ENCODE assay signal across 18 cellular contexts in the genomic region with DNA sequence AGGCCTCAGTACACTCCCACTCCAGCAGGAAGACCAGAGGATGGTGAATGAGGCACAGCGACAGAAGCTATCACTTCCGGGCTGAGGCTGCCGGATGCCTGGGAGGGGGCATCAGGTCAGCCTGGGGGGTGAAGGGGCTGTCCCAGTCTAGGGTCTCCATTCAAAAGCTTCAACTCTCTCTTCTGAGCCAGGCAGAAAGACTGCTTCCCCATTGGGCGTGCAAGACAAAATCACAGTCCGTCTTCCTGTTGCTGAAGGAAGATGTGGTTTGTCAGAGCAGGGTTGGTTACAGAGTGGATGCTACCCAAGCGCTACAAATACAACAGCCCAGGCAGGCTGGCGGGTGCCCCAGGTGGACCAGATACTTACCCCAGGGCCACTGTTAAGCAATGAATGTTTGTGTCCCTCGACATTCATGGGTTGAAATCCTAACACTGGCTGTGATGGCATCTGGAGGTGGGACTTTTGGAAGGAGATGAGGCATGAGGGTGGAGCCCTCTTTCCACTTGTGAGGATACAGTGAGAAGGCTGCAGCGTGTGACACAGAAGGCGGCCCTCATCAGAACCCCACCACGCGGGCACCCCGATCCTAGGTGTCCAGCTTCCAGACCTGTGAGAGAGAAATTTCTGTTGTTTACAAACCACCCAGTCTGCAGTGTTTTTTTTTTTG. TPM values are rescaled to one million over a fixed set of nuclear protein-coding genes. Genes with fewer than 3 reads are reported as not detected.
DNase-seq lines count a peak whose midpoint lies in the region; ATAC-seq, FAIRE-seq and TF ChIP-seq lines count a peak whose summit lies in the region.
"Had no signal": no experiment of that assay in that cellular context is flagged by ENCODE, and none has a peak within 500 bp of the region (broad histone marks: within the 10 kb centered on the region; RNA-seq: fewer than 3 reads in every experiment).

No MANE protein-coding gene starts in this region.

- CTCF ChIA-PET in T-cell (lab: Charles Lee), result interaction anchor here in 1 of 2 donors (0.6 to 0.7 kb wide), 2 partner anchors 77 to 100 kb away, joined by 3 to 4 read pairs; no protein-coding TSS in a partner anchor
- CTCF ChIA-PET in GM12878 (lab: Yijun Ruan, JAX), result no interaction called here

- no peak overlapping the region; the same call in 1 of the 2 replicates for H3K9ac ChIP-seq in GM12878 (ENCODE audit: control insufficient read depth, insufficient read depth, low read length)

- H3K4me3 ChIP-seq in GM12878 (no peak overlapping the region), right atrium auricular region (no peak overlapping the region)
- H3K4me3 ChIP-seq: left ventricle myocardium inferior, pancreas, suprapubic skin had no signal

- in situ Hi-C loops in GM12878 (cut with MboI), result no loop called here

- H3K27me3 ChIP-seq in GM12878 (replicated peaks in 1 of 2; ENCODE audit: control insufficient read depth in 2 of 2, insufficient read depth in 2 of 2, low read length in 1 of 2), result no peaks in the 10 kb centered on the region
- H3K27me3 ChIP-seq in right atrium auricular region, result no peaks in the 10 kb centered on the region
- H3K27me3 ChIP-seq: pancreas, suprapubic skin had no signal

- peak; percentile 82 for FAIRE-seq in GM12878 (lab: Jason Lieb, UNC)
- FAIRE-seq: pancreas had no signal

- H3K4me1 ChIP-seq in GM12878 (ENCODE audit: control insufficient read depth, insufficient read depth, low read length), result peaks cover 12% of the 10 kb centered on the region
- H3K4me1 ChIP-seq in right atrium auricular region, result no peaks in the 10 kb centered on the region
- H3K4me1 ChIP-seq: left ventricle myocardium inferior, pancreas had no signal

- H3K4me2 ChIP-seq in GM12878 (ENCODE audit: control insufficient read depth, insufficient read depth), result peak overlapping the region; percentile 59

- no TSS peak for BruUV-seq in GM12878 (replicated peaks; lab: Mats Ljungman, UMichigan)

- peak overlapping the region; percentile 1 to 61 (median 31) for H3K4me3 Mint-ChIP-seq in T-cell

- no peaks in the 10 kb centered on the region for H3K36me3 Mint-ChIP-seq in T-cell

- H3K27ac ChIP-seq in GM12878 (ENCODE audit: control insufficient read depth, insufficient read depth) (no peak overlapping the region), right atrium auricular region (no peak overlapping the region)
- H3K27ac ChIP-seq: left ventricle myocardium inferior, pancreas, suprapubic skin, VCaP had no signal

- peaks cover 26 to 29% (median 28%) of the 10 kb centered on the region in 3 donors for H3K4me1 Mint-ChIP-seq in T-cell

- POLR2A ChIA-PET in T-cell (lab: Charles Lee), result interaction anchor here in 1 of 2 donors (0.6 kb wide), 1 partner anchor 134 kb away, joined by 3 read pairs; no protein-coding TSS in a partner anchor
- POLR2A ChIA-PET in GM12878 (lab: Charles Lee), result no interaction called here

- no peak for TF ChIP-seq RAD21 in GM12878 (IDR thresholded peaks at IDR 0.05; ENCODE audit: insufficient read depth, low read depth, low read length)

- no peaks in the 10 kb centered on the region for H3K9me3 ChIP-seq in GM12878 (replicated peaks; ENCODE audit: control insufficient read depth, insufficient read depth, low read length)
- no peaks in the 10 kb centered on the region for H3K9me3 ChIP-seq in right atrium auricular region
- H3K9me3 ChIP-seq: left ventricle myocardium inferior, pancreas, suprapubic skin had no signal

- peak overlapping the region; percentile 92 to 94 for H3K27ac Mint-ChIP-seq in T-cell

- peak overlapping the region; percentile 85 for H2AFZ ChIP-seq in GM12878 (ENCODE audit: control insufficient read depth, low read depth, low read length)

- RAD21 ChIA-PET in GM12878 (lab: Charles Lee; ENCODE audit: unreplicated experiment), result no interaction called here

- peak; percentile 67 for DNase-seq in activated CD8-positive, alpha-beta memory T cell treated with anti-CD3 and anti-CD28 coated beads for 24 hours
- DNase-seq in activated CD8-positive, alpha-beta memory T cell treated with anti-CD3 and anti-CD28 coated beads, Interleukin-2, amount 50 U/mL, for 48 hours, result no peak
- DNase-seq in T-cell, result peak; percentile 22 to 65 (median 43)
- no peak for DNase-seq in GM12878 (ENCODE audit: low read depth, low spot score)
- DNase-seq in stimulated activated naive CD8-positive, alpha-beta T cell treated with anti-CD3 and anti-CD28 coated beads, Interleukin-15, Interleukin-2, amounts not matched to agents 100 U/mL and 50 U/mL, for 24 hours, result no peak
- no peak for DNase-seq in C1 segment of cervical spinal cord (lab: John Stamatoyannopoulos, UW)
- no peak for DNase-seq in right atrium auricular region (ENCODE audit: low spot score)
- DNase-seq: aorta; GF-D8; HCEC 1CT; head of caudate nucleus; left ventricle myocardium inferior; pancreas; stimulated activated CD4-positive, alpha-beta T cell treated with anti-CD3 and anti-CD28 coated beads, Interleukin-4, amount 100 ng/mL, for 24 hours had no signal

- whole genome bisulfite sequencing in GM12878 (ENCODE audit: insufficient coverage, insufficient replicate concordance, low lambda C conversion rate, missing lambda C conversion rate), result 45% methylated on average over 13 of the region's 13 CpGs

- intact Hi-C loops in GM12878 (cut with micrococcal nuclease; ENCODE audit: unreplicated experiment), result no loop called here

- no peak for TF ChIP-seq EP300 in GM12878 (IDR thresholded peaks at IDR 0.05; ENCODE audit: borderline replicate concordance in 1 of 2, control insufficient read depth in 1 of 2, low read depth in 2 of 2, low read length in 2 of 2)

- 0 out of 2 replicates have a peak, but pooled peaks have one; percentile 19 for TF ChIP-seq POLR2A in GM12878 (IDR thresholded peaks at IDR 0.05; ENCODE audit: low read depth, low read length)

- TF ChIP-seq CTCF in GM12878 (IDR thresholded peaks at IDR 0.05 in 2 of 3, conservative IDR thresholded peaks at IDR 0.05 in 1 of 3; ENCODE audit: control insufficient read depth in 2 of 3, extremely low read depth in 1 of 3, insufficient read depth in 1 of 3, low read depth in 3 of 3, low read length in 3 of 3) (no peak), right atrium auricular region (IDR thresholded peaks at IDR 0.05) (no peak)

- ATAC-seq in T-cell (replicated peaks in 1 of 4) (peak; percentile 94 to 97 (median 97)), GM12878 (peak; percentile 38), GM19452 (IDR thresholded peaks at IDR 0.05; ENCODE audit: unreplicated experiment) (no peak)
- peak; percentile 13 for ATAC-seq in stimulated activated naive CD8-positive, alpha-beta T cell treated with anti-CD3 and anti-CD28 coated beads, Interleukin-15, Interleukin-2, amounts not matched to agents 100 U/mL and 50 U/mL, for 24 hours

- H3K36me3 ChIP-seq in GM12878 (ENCODE audit: control insufficient read depth in 2 of 2, insufficient read depth in 2 of 2, low read length in 1 of 2) (no peaks in the 10 kb centered on the region), right atrium auricular region (no peaks in the 10 kb centered on the region)
- H3K36me3 ChIP-seq: left ventricle myocardium inferior, pancreas, suprapubic skin had no signal

- no peaks in the 10 kb centered on the region for H3K9me3 Mint-ChIP-seq in T-cell

- H3K27me3 Mint-ChIP-seq in T-cell, result no peaks in the 10 kb centered on the region

- no peaks in the 10 kb centered on the region for H3K79me2 ChIP-seq in GM12878 (ENCODE audit: control insufficient read depth, insufficient read depth, low read length)

- SMC1A ChIA-PET in GM12878 (lab: Charles Lee; ENCODE audit: uncharacterized antibody, unreplicated experiment), result interaction anchor here (0.8 kb wide), 1 partner anchor 11 kb away, joined by 3 read pairs; no protein-coding TSS in a partner anchor

- no peaks in the 10 kb centered on the region; the same call in 1 of the 2 replicates for H4K20me1 ChIP-seq in GM12878 (ENCODE audit: control insufficient read depth, insufficient read depth)

RNA-seq across cellular contexts. Expression of a gene that starts 12.0 kb away (rescaled TPM):
- total RNA-seq in T-cell (not detected), GM12878 (2014; rRNA removed) (not detected in 2 replicates), GM12878 (2014; rRNA removed; fragmentation: Illumina TruSeq; extraction: Trizol) (not detected in 2 replicates), GM12878 (2021) (not detected in 2 replicates), right atrium auricular region (not detected)
- not detected in 2 replicates for total RNA-seq in GM12878 (2013; cell fraction: nucleolus; rRNA removed)
- polyA plus RNA-seq in GM12878 (2011; ENCODE audit: low read depth), result not detected
- polyA plus RNA-seq in GM12878 (2011; rRNA removed) (not detected in 2 replicates), GM12878 (2014; fragmentation: Illumina TruSeq; extraction: Trizol) (not detected in 2 replicates), GM12878 (2014; fragmentation: Nextera tagmentation; extraction: Ambion mirVana) (not detected), GM12878 (2014; rRNA removed) (not detected in 2 replicates), GM12878 (2016; fragmentation: Nextera tagmentation; extraction: Ambion mirVana) (not detected)
- polyA plus RNA-seq in GM12878 (2011; cell fraction: cytosol; rRNA removed), result not detected in 2 replicates
- not detected in 2 replicates for polyA plus RNA-seq in GM12878 (2011; cell fraction: nucleus; rRNA removed)
- 0.18 TPM in 1 of 2 replicates, not detected in the other for polyA plus RNA-seq in GM12878 (2012)
- polyA minus RNA-seq in GM12878 (2011; rRNA and poly(A)+ RNA removed), result not detected in 2 replicates
- not detected in 2 replicates for polyA minus RNA-seq in GM12878 (2011; cell fraction: cytosol; rRNA and poly(A)+ RNA removed)
- not detected in 2 replicates for polyA minus RNA-seq in GM12878 (2011; cell fraction: nucleus; rRNA and poly(A)+ RNA removed)
- total RNA-seq: aorta, left ventricle myocardium inferior, pancreas, suprapubic skin had no signal
- polyA plus RNA-seq: AG04450, aorta had no signal

RNA-seq across cellular contexts. Expression of a gene that starts 13.0 kb away (rescaled TPM):
- 100 to 1,000 TPM in 4 of 5 donors, 10 to 100 TPM in 1; 53.5 to 394 (median 154) TPM for total RNA-seq in T-cell
- total RNA-seq in GM12878 (2013; cell fraction: nucleolus; rRNA removed), result 527 and 548 TPM in 2 replicates
- 59.2 and 69.5 TPM in 2 replicates for total RNA-seq in GM12878 (2014; rRNA removed)
- 53.0 and 54.0 TPM in 2 replicates for total RNA-seq in GM12878 (2014; rRNA removed; fragmentation: Illumina TruSeq; extraction: Trizol)
- total RNA-seq in GM12878 (2021), result 44.6 and 63.1 TPM in 2 replicates
- 93.5 TPM for polyA plus RNA-seq in GM12878 (2011; ENCODE audit: low read depth)
- 332 and 365 TPM in 2 replicates for polyA plus RNA-seq in GM12878 (2011; rRNA removed)
- 197 and 240 TPM in 2 replicates for polyA plus RNA-seq in GM12878 (2011; cell fraction: cytosol; rRNA removed)
- polyA plus RNA-seq in GM12878 (2011; cell fraction: nucleus; rRNA removed), result 1,350 and 1,445 TPM in 2 replicates
- 117 and 140 TPM in 2 replicates for polyA plus RNA-seq in GM12878 (2012)
- 66.3 and 73.8 TPM in 2 replicates for polyA plus RNA-seq in GM12878 (2014; fragmentation: Illumina TruSeq; extraction: Trizol)
- polyA plus RNA-seq in GM12878 (2014; fragmentation: Nextera tagmentation; extraction: Ambion mirVana), result 10 to 100 TPM; 17.4 to 20.1 TPM
- polyA plus RNA-seq in GM12878 (2014; rRNA removed), result 125 and 126 TPM in 2 replicates
- 10 to 100 TPM; 41.7 to 44.1 TPM for polyA plus RNA-seq in GM12878 (2016; fragmentation: Nextera tagmentation; extraction: Ambion mirVana)
- 53.4 and 81.5 TPM in 2 replicates for polyA minus RNA-seq in GM12878 (2011; rRNA and poly(A)+ RNA removed)
- 15.4 and 18.0 TPM in 2 replicates for polyA minus RNA-seq in GM12878 (2011; cell fraction: cytosol; rRNA and poly(A)+ RNA removed)
- 94.8 and 121 TPM in 2 replicates for polyA minus RNA-seq in GM12878 (2011; cell fraction: nucleus; rRNA and poly(A)+ RNA removed)
- total RNA-seq in right atrium auricular region, result 10 to 100 TPM; 11.6 to 12.4 TPM

RNA-seq across cellular contexts. Expression of a gene that starts 56.1 kb away (rescaled TPM):
- total RNA-seq in T-cell (10 to 100 TPM; 21.2 to 40.2 (median 30.8) TPM), GM12878 (2014; rRNA removed) (99.8 and 102 TPM in 2 replicates), GM12878 (2014; rRNA removed; fragmentation: Illumina TruSeq; extraction: Trizol) (39.2 and 45.2 TPM in 2 replicates), GM12878 (2021) (125 and 127 TPM in 2 replicates), right atrium auricular region (10 to 100 TPM; 13.0 to 20.4 TPM)
- total RNA-seq in GM12878 (2013; cell fraction: nucleolus; rRNA removed), result 25.3 and 27.5 TPM in 2 replicates
- 23.2 TPM for polyA plus RNA-seq in GM12878 (2011; ENCODE audit: low read depth)
- polyA plus RNA-seq in GM12878 (2011; rRNA removed) (38.7 and 58.2 TPM in 2 replicates), GM12878 (2014; fragmentation: Illumina TruSeq; extraction: Trizol) (13.4 and 47.4 TPM in 2 replicates), GM12878 (2014; fragmentation: Nextera tagmentation; extraction: Ambion mirVana) (1 to 10 TPM; 3.6 to 9.2 TPM), GM12878 (2014; rRNA removed) (114 and 120 TPM in 2 replicates), GM12878 (2016; fragmentation: Nextera tagmentation; extraction: Ambion mirVana) (10 to 100 TPM; 14.2 to 16.3 TPM)
- polyA plus RNA-seq in GM12878 (2011; cell fraction: cytosol; rRNA removed), result 79.0 and 81.0 TPM in 2 replicates
- polyA plus RNA-seq in GM12878 (2011; cell fraction: nucleus; rRNA removed), result 65.6 and 80.7 TPM in 2 replicates
- polyA plus RNA-seq in GM12878 (2012), result 57.8 and 60.4 TPM in 2 replicates
- 26.4 and 47.9 TPM in 2 replicates for polyA minus RNA-seq in GM12878 (2011; rRNA and poly(A)+ RNA removed)
- 20.2 and 21.9 TPM in 2 replicates for polyA minus RNA-seq in GM12878 (2011; cell fraction: cytosol; rRNA and poly(A)+ RNA removed)
- 10.3 and 17.9 TPM in 2 replicates for polyA minus RNA-seq in GM12878 (2011; cell fraction: nucleus; rRNA and poly(A)+ RNA removed)

Comparison
In these comparisons a context has a peak if more than half of its experiments do, and no peak if none do; other contexts are left out.
1. DNase-seq: peak in activated CD8-positive, alpha-beta memory T cell treated with anti-CD3 and anti-CD28 coated beads for 24 hours (single experiment) and T-cell (34 of 34); none in activated CD8-positive, alpha-beta memory T cell treated with anti-CD3 and anti-CD28 coated beads, Interleukin-2, amount 50 U/mL, for 48 hours (single experiment), GM12878 (single experiment), stimulated activated naive CD8-positive, alpha-beta T cell treated with anti-CD3 and anti-CD28 coated beads, Interleukin-15, Interleukin-2, amounts not matched to agents 100 U/mL and 50 U/mL, for 24 hours (single experiment), C1 segment of cervical spinal cord (0 of 14) and right atrium auricular region (single experiment).